In genomic region chr6:30670760-30671527, GRCh38 we compare ENCODE assay signal across 12 cellular contexts. TPM values are rescaled to one million over a fixed set of nuclear protein-coding genes. Genes with fewer than 3 reads are reported as not detected.
DNase-seq lines count a peak whose midpoint lies in the region; ATAC-seq, FAIRE-seq and TF ChIP-seq lines count a peak whose summit lies in the region.
"Had no signal": no experiment of that assay in that cellular context is flagged by ENCODE, and none has a peak within 500 bp of the region (broad histone marks: within the 10 kb centered on the region; RNA-seq: fewer than 3 reads in every experiment).

No MANE protein-coding gene starts in this region.

- TF ChIP-seq EP300 in GM12878 (IDR thresholded peaks at IDR 0.05; ENCODE audit: borderline replicate concordance in 1 of 2, control insufficient read depth in 1 of 2, low read depth in 2 of 2, low read length in 2 of 2) (no peak), neural cell (conservative IDR thresholded peaks at IDR 0.05; ENCODE audit: poor library complexity, severe bottlenecking) (no peak)

- 94% methylated on average over 27 of the region's 27 CpGs for WGBS in GM12878 (ENCODE audit: insufficient coverage, insufficient replicate concordance, low lambda C conversion rate, missing lambda C conversion rate)

- in situ Hi-C loops in GM12878 (cut with MboI) (loop anchor here (5.0 kb wide), 1 partner anchor 189 kb away; no protein-coding TSS in a partner anchor), KBM-7 (cut with MboI; ENCODE audit: low pct_unique_long_range_greater_than_20kb, low sequenced_read_pairs) (loop anchor here (10.0 kb wide), 1 partner anchor 54 kb away; the partner anchor contains the start of gene TUBB)

- H3K27ac ChIP-seq in GM12878 (ENCODE audit: control insufficient read depth, insufficient read depth) (no peak overlapping the region), neural cell (ENCODE audit: low read length) (no peak overlapping the region)

- no peaks in the 10 kb centered on the region for H3K9me2 ChIP-seq in neural cell (ENCODE audit: insufficient read depth, low read length)

- TF ChIP-seq CTCF in GM12878 (IDR thresholded peaks at IDR 0.05 in 2 of 3, conservative IDR thresholded peaks at IDR 0.05 in 1 of 3; ENCODE audit: control insufficient read depth in 2 of 3, extremely low read depth in 1 of 3, insufficient read depth in 1 of 3, low read depth in 3 of 3, low read length in 3 of 3) (0 out of 6 replicates have a peak, but pooled peaks of 1 of the 3 experiments have one; percentile 17), neural cell (IDR thresholded peaks at IDR 0.05; ENCODE audit: poor library complexity, severe bottlenecking) (peak; percentile 36)

- H3K36me3 ChIP-seq in GM12878 (ENCODE audit: control insufficient read depth in 2 of 2, insufficient read depth in 2 of 2, low read length in 1 of 2): peaks cover 0 to 12% of the 10 kb centered on the region in 2 experiments; a peak in 2 of 4 replicates
- no peaks in the 10 kb centered on the region for H3K36me3 ChIP-seq in neural cell (ENCODE audit: insufficient read depth, low read length)

- H3K27me3 ChIP-seq in GM12878 (replicated peaks in 1 of 2; ENCODE audit: control insufficient read depth in 2 of 2, insufficient read depth in 2 of 2, low read length in 1 of 2) (no peaks in the 10 kb centered on the region), neural cell (ENCODE audit: insufficient read depth, low read depth, low read length) (no peaks in the 10 kb centered on the region)

- peak; percentile 20 for DNase-seq in DMS53 (lab: John Stamatoyannopoulos, UW)
- no peak for DNase-seq in DMS53 treated with DMSO at 0.1 percent for 48 hours (lab: John Stamatoyannopoulos, UW; ENCODE audit: unreplicated experiment)
- DNase-seq in Kasumi-1 (lab: John Stamatoyannopoulos, UW): peak; percentile 68 to 79
- DNase-seq in GM12878 (ENCODE audit: low read depth, low spot score): no peak
- DNase-seq in KBM-7: no peak
- no peak for DNase-seq in urothelium cell line (ENCODE audit: low spot score)
- DNase-seq: cortex of kidney, left colon, NCI-H2107 had no signal

- SMC1A ChIA-PET in GM12878 (lab: Charles Lee; ENCODE audit: uncharacterized antibody, unreplicated experiment): interaction anchor here (0.7 to 1.9 kb wide), 3 partner anchors 19 to 217 kb away, joined by 3 to 6 read pairs (median 4); no protein-coding TSS in a partner anchor

- TF ChIP-seq POLR2A in GM12878 (IDR thresholded peaks at IDR 0.05; ENCODE audit: low read depth, low read length): no peak

- POLR2A ChIA-PET in GM12878 (lab: Charles Lee): no interaction called here

- TF ChIP-seq RAD21 in GM12878 (IDR thresholded peaks at IDR 0.05; ENCODE audit: insufficient read depth, low read depth, low read length) (no peak), neural cell (conservative IDR thresholded peaks at IDR 0.05) (no peak)

- peaks cover 8% of the 10 kb centered on the region for H3K4me1 ChIP-seq in GM12878 (ENCODE audit: control insufficient read depth, insufficient read depth, low read length)

- ATAC-seq in GM12878 (no peak), GM18907 (IDR thresholded peaks at IDR 0.05; ENCODE audit: unreplicated experiment) (no peak)
- ATAC-seq: left colon had no signal

- H3K9ac ChIP-seq in GM12878 (ENCODE audit: control insufficient read depth, insufficient read depth, low read length): no peak overlapping the region
- H3K9ac ChIP-seq in neural cell (ENCODE audit: low read length): no peak overlapping the region

- H2AFZ ChIP-seq in GM12878 (ENCODE audit: control insufficient read depth, low read depth, low read length): no peak overlapping the region
- no peak overlapping the region for H2AFZ ChIP-seq in neural cell (ENCODE audit: low read depth, low read length)

- H3K9me3 ChIP-seq in GM12878 (replicated peaks; ENCODE audit: control insufficient read depth, insufficient read depth, low read length): no peaks in the 10 kb centered on the region
- H3K9me3 ChIP-seq in neural cell (ENCODE audit: low read length): no peaks in the 10 kb centered on the region

- FAIRE-seq in GM12878 (lab: Jason Lieb, UNC): no peak
- FAIRE-seq in urothelium cell line (lab: Jason Lieb, UNC): no peak
- FAIRE-seq: TTC549 had no signal

- BruUV-seq in GM12878 (replicated peaks; lab: Mats Ljungman, UMichigan): TSS peak; percentile 49

- RAD21 ChIA-PET in GM12878 (lab: Charles Lee; ENCODE audit: unreplicated experiment): no interaction called here

- H3K4me3 ChIP-seq in GM12878 (no peak overlapping the region), neural cell (ENCODE audit: low read length) (no peak overlapping the region)

- intact Hi-C loops in GM12878 (cut with micrococcal nuclease; ENCODE audit: unreplicated experiment): loop anchor here (5.0 kb wide), 1 partner anchor 129 kb away; no protein-coding TSS in a partner anchor

- H3K4me2 ChIP-seq in GM12878 (ENCODE audit: control insufficient read depth, insufficient read depth) (no peak overlapping the region), neural cell (ENCODE audit: low read length) (no peak overlapping the region)

- H4K20me1 ChIP-seq in GM12878 (ENCODE audit: control insufficient read depth, insufficient read depth): no peaks in the 10 kb centered on the region
- no peaks in the 10 kb centered on the region for H4K20me1 ChIP-seq in neural cell (ENCODE audit: insufficient read depth)

- H3K79me2 ChIP-seq in GM12878 (ENCODE audit: control insufficient read depth, insufficient read depth, low read length): peaks cover 14% of the 10 kb centered on the region
- peaks cover 8% of the 10 kb centered on the region for H3K79me2 ChIP-seq in neural cell (replicated peaks; ENCODE audit: insufficient read depth, low read length)

- CTCF ChIA-PET in GM12878 (lab: Yijun Ruan, JAX): interaction anchor here (1.0 to 7.7 kb wide), 4 partner anchors 52 to 139 kb away, joined by 3 to 67 read pairs (median 12); no protein-coding TSS in a partner anchor

- no peaks in the 10 kb centered on the region for H3F3A ChIP-seq in neural cell (ENCODE audit: insufficient read depth, low read length, poor library complexity, severe bottlenecking)

RNA-seq across cellular contexts. Expression of gene DHX16, which starts 1.9 kb away (rescaled TPM):
- total RNA-seq in GM12878 (2013; cell fraction: nucleolus; rRNA removed): 26.0 and 31.3 TPM in 2 replicates
- total RNA-seq in GM12878 (2014; rRNA removed) (39.5 and 40.0 TPM in 2 replicates), GM12878 (2014; rRNA removed; fragmentation: Illumina TruSeq; extraction: Trizol) (35.6 and 38.1 TPM in 2 replicates), GM12878 (2021) (30.3 and 31.8 TPM in 2 replicates)
- 11.4 TPM for polyA plus RNA-seq in GM12878 (2011; ENCODE audit: low read depth)
- polyA plus RNA-seq in GM12878 (2011; rRNA removed) (27.5 and 36.3 TPM in 2 replicates), GM12878 (2014; fragmentation: Illumina TruSeq; extraction: Trizol) (26.8 and 41.0 TPM in 2 replicates), GM12878 (2014; fragmentation: Nextera tagmentation; extraction: Ambion mirVana) (10 to 100 TPM; 10.1 to 17.7 TPM), GM12878 (2014; rRNA removed) (38.4 and 41.4 TPM in 2 replicates), GM12878 (2016; fragmentation: Nextera tagmentation; extraction: Ambion mirVana) (10 to 100 TPM; 40.3 to 41.4 TPM), neural cell (29.1 and 31.9 TPM in 2 replicates)
- 47.8 and 51.2 TPM in 2 replicates for polyA plus RNA-seq in GM12878 (2011; cell fraction: cytosol; rRNA removed)
- 97.9 and 117 TPM in 2 replicates for polyA plus RNA-seq in GM12878 (2011; cell fraction: nucleus; rRNA removed)
- polyA plus RNA-seq in GM12878 (2012): 19.2 and 23.7 TPM in 2 replicates
- 41.6 and 44.4 TPM in 2 replicates for polyA minus RNA-seq in GM12878 (2011; rRNA and poly(A)+ RNA removed)
- polyA minus RNA-seq in GM12878 (2011; cell fraction: cytosol; rRNA and poly(A)+ RNA removed): 11.2 and 16.0 TPM in 2 replicates
- polyA minus RNA-seq in GM12878 (2011; cell fraction: nucleus; rRNA and poly(A)+ RNA removed): 13.4 and 21.2 TPM in 2 replicates
- polyA minus RNA-seq in neural cell: 25.1 and 25.6 TPM in 2 replicates

RNA-seq across cellular contexts. Expression of gene PPP1R18, which starts 15.5 kb away (rescaled TPM):
- total RNA-seq in GM12878 (2013; cell fraction: nucleolus; rRNA removed): 22.8 and 29.5 TPM in 2 replicates
- total RNA-seq in GM12878 (2014; rRNA removed) (47.4 and 51.3 TPM in 2 replicates), GM12878 (2014; rRNA removed; fragmentation: Illumina TruSeq; extraction: Trizol) (50.4 and 54.0 TPM in 2 replicates), GM12878 (2021) (99.2 and 100 TPM in 2 replicates)
- 49.7 TPM for polyA plus RNA-seq in GM12878 (2011; ENCODE audit: low read depth)
- polyA plus RNA-seq in GM12878 (2011; rRNA removed) (78.3 and 114 TPM in 2 replicates), GM12878 (2014; fragmentation: Illumina TruSeq; extraction: Trizol) (109 and 119 TPM in 2 replicates), GM12878 (2014; fragmentation: Nextera tagmentation; extraction: Ambion mirVana) (10 to 100 TPM; 21.0 to 24.0 TPM), GM12878 (2014; rRNA removed) (72.3 and 86.2 TPM in 2 replicates), GM12878 (2016; fragmentation: Nextera tagmentation; extraction: Ambion mirVana) (10 to 100 TPM; 46.3 to 50.7 TPM), neural cell (50.6 and 55.1 TPM in 2 replicates)
- polyA plus RNA-seq in GM12878 (2011; cell fraction: cytosol; rRNA removed): 131 and 175 TPM in 2 replicates
- 99.1 and 214 TPM in 2 replicates for polyA plus RNA-seq in GM12878 (2011; cell fraction: nucleus; rRNA removed)
- 67.6 and 89.2 TPM in 2 replicates for polyA plus RNA-seq in GM12878 (2012)
- polyA minus RNA-seq in GM12878 (2011; rRNA and poly(A)+ RNA removed): 72.3 and 129 TPM in 2 replicates
- 43.0 and 45.0 TPM in 2 replicates for polyA minus RNA-seq in GM12878 (2011; cell fraction: cytosol; rRNA and poly(A)+ RNA removed)
- polyA minus RNA-seq in GM12878 (2011; cell fraction: nucleus; rRNA and poly(A)+ RNA removed): 18.4 and 63.2 TPM in 2 replicates
- 71.9 and 76.2 TPM in 2 replicates for polyA minus RNA-seq in neural cell

RNA-seq across cellular contexts. Expression of gene NRM, which starts 19.8 kb away (rescaled TPM):
- total RNA-seq in GM12878 (2013; cell fraction: nucleolus; rRNA removed): 8.0 and 11.2 TPM in 2 replicates
- total RNA-seq in GM12878 (2014; rRNA removed) (14.8 and 17.7 TPM in 2 replicates), GM12878 (2014; rRNA removed; fragmentation: Illumina TruSeq; extraction: Trizol) (14.7 and 15.4 TPM in 2 replicates), GM12878 (2021) (39.0 and 39.3 TPM in 2 replicates)
- polyA plus RNA-seq in GM12878 (2011; ENCODE audit: low read depth): 23.2 TPM
- polyA plus RNA-seq in GM12878 (2011; rRNA removed) (7.6 and 18.7 TPM in 2 replicates), GM12878 (2014; fragmentation: Illumina TruSeq; extraction: Trizol) (35.8 and 46.7 TPM in 2 replicates), GM12878 (2014; fragmentation: Nextera tagmentation; extraction: Ambion mirVana) (10 to 100 TPM; 19.1 to 23.7 TPM), GM12878 (2014; rRNA removed) (34.3 and 35.7 TPM in 2 replicates), GM12878 (2016; fragmentation: Nextera tagmentation; extraction: Ambion mirVana) (10 to 100 TPM; 36.6 to 37.5 TPM), neural cell (7.1 and 7.5 TPM in 2 replicates)
- 34.1 and 36.4 TPM in 2 replicates for polyA plus RNA-seq in GM12878 (2011; cell fraction: cytosol; rRNA removed)
- polyA plus RNA-seq in GM12878 (2011; cell fraction: nucleus; rRNA removed): 33.6 and 35.9 TPM in 2 replicates
- polyA plus RNA-seq in GM12878 (2012): 27.9 and 34.0 TPM in 2 replicates
- 23.8 and 25.7 TPM in 2 replicates for polyA minus RNA-seq in GM12878 (2011; rRNA and poly(A)+ RNA removed)
- 16.0 and 18.4 TPM in 2 replicates for polyA minus RNA-seq in GM12878 (2011; cell fraction: cytosol; rRNA and poly(A)+ RNA removed)
- 16.1 and 27.7 TPM in 2 replicates for polyA minus RNA-seq in GM12878 (2011; cell fraction: nucleus; rRNA and poly(A)+ RNA removed)
- polyA minus RNA-seq in neural cell: 5.8 and 6.9 TPM in 2 replicates

RNA-seq across cellular contexts. Expression of gene C6orf136, which starts 24.0 kb away (rescaled TPM):
- total RNA-seq in GM12878 (2013; cell fraction: nucleolus; rRNA removed): 9.6 and 12.2 TPM in 2 replicates
- total RNA-seq in GM12878 (2014; rRNA removed) (11.4 and 13.5 TPM in 2 replicates), GM12878 (2014; rRNA removed; fragmentation: Illumina TruSeq; extraction: Trizol) (5.2 and 7.0 TPM in 2 replicates), GM12878 (2021) (24.1 and 27.5 TPM in 2 replicates)
- 9.4 TPM for polyA plus RNA-seq in GM12878 (2011; ENCODE audit: low read depth)
- polyA plus RNA-seq in GM12878 (2011; rRNA removed) (5.2 and 11.0 TPM in 2 replicates), GM12878 (2014; fragmentation: Illumina TruSeq; extraction: Trizol) (14.5 and 18.1 TPM in 2 replicates), GM12878 (2014; fragmentation: Nextera tagmentation; extraction: Ambion mirVana) (10 to 100 TPM in 1 of 2 experiments, 1 to 10 TPM in 1; 10.0 to 14.6 TPM), GM12878 (2014; rRNA removed) (21.1 and 23.7 TPM in 2 replicates), GM12878 (2016; fragmentation: Nextera tagmentation; extraction: Ambion mirVana) (10 to 100 TPM; 15.3 to 15.7 TPM), neural cell (8.5 and 12.4 TPM in 2 replicates)
- polyA plus RNA-seq in GM12878 (2011; cell fraction: cytosol; rRNA removed): 17.4 and 19.0 TPM in 2 replicates
- 45.0 and 55.7 TPM in 2 replicates for polyA plus RNA-seq in GM12878 (2011; cell fraction: nucleus; rRNA removed)
- 11.6 and 18.9 TPM in 2 replicates for polyA plus RNA-seq in GM12878 (2012)
- 9.5 and 12.1 TPM in 2 replicates for polyA minus RNA-seq in GM12878 (2011; rRNA and poly(A)+ RNA removed)
- polyA minus RNA-seq in GM12878 (2011; cell fraction: cytosol; rRNA and poly(A)+ RNA removed): 7.4 and 8.3 TPM in 2 replicates
- polyA minus RNA-seq in GM12878 (2011; cell fraction: nucleus; rRNA and poly(A)+ RNA removed): 10.5 and 10.9 TPM in 2 replicates
- 4.5 and 11.9 TPM in 2 replicates for polyA minus RNA-seq in neural cell

RNA-seq across cellular contexts. Expression of gene ATAT1, which starts 44.3 kb away (rescaled TPM):
- 20.0 and 21.2 TPM in 2 replicates for total RNA-seq in GM12878 (2013; cell fraction: nucleolus; rRNA removed)
- 4.5 and 4.7 TPM in 2 replicates for total RNA-seq in GM12878 (2014; rRNA removed)
- 2.5 and 2.9 TPM in 2 replicates for total RNA-seq in GM12878 (2014; rRNA removed; fragmentation: Illumina TruSeq; extraction: Trizol)
- 7.1 and 9.0 TPM in 2 replicates for total RNA-seq in GM12878 (2021)
- polyA plus RNA-seq in GM12878 (2011; ENCODE audit: low read depth): 11.5 TPM
- 3.6 and 4.8 TPM in 2 replicates for polyA plus RNA-seq in GM12878 (2011; rRNA removed)
- 5.0 and 5.4 TPM in 2 replicates for polyA plus RNA-seq in GM12878 (2011; cell fraction: cytosol; rRNA removed)
- polyA plus RNA-seq in GM12878 (2011; cell fraction: nucleus; rRNA removed): 25.6 and 26.0 TPM in 2 replicates
- 11.5 and 11.8 TPM in 2 replicates for polyA plus RNA-seq in GM12878 (2012)
- polyA plus RNA-seq in GM12878 (2014; fragmentation: Illumina TruSeq; extraction: Trizol): 6.8 and 10.2 TPM in 2 replicates
- 1 to 10 TPM; 1.1 to 1.7 TPM for polyA plus RNA-seq in GM12878 (2014; fragmentation: Nextera tagmentation; extraction: Ambion mirVana)
- 12.7 and 13.1 TPM in 2 replicates for polyA plus RNA-seq in GM12878 (2014; rRNA removed)
- 10 to 100 TPM; 12.2 to 14.2 TPM for polyA plus RNA-seq in GM12878 (2016; fragmentation: Nextera tagmentation; extraction: Ambion mirVana)
- polyA minus RNA-seq in GM12878 (2011; rRNA and poly(A)+ RNA removed): 1.6 and 2.3 TPM in 2 replicates
- polyA minus RNA-seq in GM12878 (2011; cell fraction: cytosol; rRNA and poly(A)+ RNA removed): 1.7 and 2.1 TPM in 2 replicates
- 4.2 and 6.1 TPM in 2 replicates for polyA minus RNA-seq in GM12878 (2011; cell fraction: nucleus; rRNA and poly(A)+ RNA removed)
- 54.9 and 70.4 TPM in 2 replicates for polyA plus RNA-seq in neural cell
- 81.6 and 138 TPM in 2 replicates for polyA minus RNA-seq in neural cell

Comparison
In these comparisons a context has a peak if more than half of its experiments do, and no peak if none do; other contexts are left out.
1. DNase-seq: peak in DMS53 (single experiment) and Kasumi-1 (2 of 2); none in DMS53 treated with DMSO at 0.1 percent for 48 hours (single experiment), GM12878 (single experiment), KBM-7 (single experiment) and urothelium cell line (single experiment).